ENCODE assay signal across 1 cellular context in genomic region chr22:19014886-19015285, GRCh38.
TF ChIP-seq lines count a peak whose summit lies in the region.

No MANE protein-coding gene starts in this region.

TF ChIP-seq in HepG2, 621 proteins besides CTCF, POLR2A, EP300 and RAD21 (continued from another document):
- TF ChIP-seq BATF2 (CRISPR knock-in tag; IDR thresholded peaks at IDR 0.05) (no peak), USF2 (IDR thresholded peaks at IDR 0.05; ENCODE audit: low read depth, low read length) (peak; percentile 48), USF2 (CRISPR knock-in tag; IDR thresholded peaks at IDR 0.05; ENCODE audit: borderline replicate concordance) (no peak), RAD51 (IDR thresholded peaks at IDR 0.05; ENCODE audit: borderline replicate concordance) (peak; percentile 63), ZNF773 (CRISPR knock-in tag; IDR thresholded peaks at IDR 0.05; ENCODE audit: borderline replicate concordance) (no peak), POLR2G (IDR thresholded peaks at IDR 0.05; ENCODE audit: low read depth, low read length) (no peak), MLXIP (CRISPR knock-in tag; IDR thresholded peaks at IDR 0.05; ENCODE audit: borderline replicate concordance) (no peak)
